ENCODE assay signal across 20 cellular contexts in the genomic region with DNA sequence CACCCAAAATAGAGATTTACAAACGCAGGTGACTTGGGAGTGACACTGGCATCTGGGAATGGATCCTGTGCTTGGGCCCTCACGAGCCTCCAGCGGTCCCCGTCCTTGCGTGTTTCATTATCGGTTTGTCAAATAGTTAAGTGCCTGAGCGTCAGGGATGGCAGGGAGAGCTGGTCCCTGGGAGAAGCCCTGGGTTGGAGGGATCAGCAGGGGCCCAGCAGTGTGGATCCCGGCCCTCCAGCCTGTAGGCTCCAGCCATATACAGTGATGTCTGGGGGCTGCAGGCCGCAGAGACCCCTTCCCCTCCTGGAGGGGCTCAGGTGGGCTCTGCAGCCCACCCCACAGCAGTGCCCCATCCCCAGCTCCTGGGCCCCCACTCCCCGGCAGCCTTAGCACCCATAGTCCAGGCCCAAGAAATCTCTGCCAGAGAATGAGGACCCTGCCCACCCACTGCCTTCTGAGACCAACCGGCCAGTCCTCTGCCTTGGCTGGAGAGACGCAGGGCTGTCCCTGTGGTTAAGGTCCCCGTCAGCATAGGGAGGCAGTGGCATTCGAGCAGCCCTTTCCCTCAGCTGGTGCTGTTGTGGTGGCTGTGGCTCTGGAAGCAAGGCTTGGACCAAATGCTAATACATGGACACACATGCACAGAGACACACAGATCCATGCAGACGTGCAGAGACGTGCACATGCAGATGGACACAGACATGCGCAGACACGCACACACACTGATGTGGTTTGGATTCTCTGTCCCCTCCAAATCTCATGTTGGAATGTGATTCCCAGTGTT. TPM values are rescaled to one million over a fixed set of nuclear protein-coding genes. Genes with fewer than 3 reads are reported as not detected.
DNase-seq lines count a peak whose midpoint lies in the region; ATAC-seq, FAIRE-seq and TF ChIP-seq lines count a peak whose summit lies in the region.
"Had no signal": no experiment of that assay in that cellular context is flagged by ENCODE, and none has a peak within 500 bp of the region (broad histone marks: within the 10 kb centered on the region; RNA-seq: fewer than 3 reads in every experiment).

No MANE protein-coding gene starts in this region.

- H3K36me3 Mint-ChIP-seq in activated T-helper 2 cell treated with anti-CD3 and anti-CD28 coated beads, Interferon-gamma antibody, Interleukin-2, Interleukin-4, amounts not matched to agents 10 μg/mL and 5 μg/mL and 100 μg/mL, durations not matched to agents 14 hours and 24 hours and 36 hours (ENCODE audit: low read depth) = peaks cover 17% of the 10 kb centered on the region
- no peaks in the 10 kb centered on the region for H3K36me3 Mint-ChIP-seq in type B pancreatic cell

- no peak for FAIRE-seq in small intestine (lab: Jason Lieb, UNC)
- FAIRE-seq: urothelium cell line had no signal

- peaks cover 15% of the 10 kb centered on the region for H3K4me1 Mint-ChIP-seq in activated T-helper 2 cell treated with anti-CD3 and anti-CD28 coated beads, Interferon-gamma antibody, Interleukin-2, Interleukin-4, amounts not matched to agents 10 μg/mL and 5 μg/mL and 100 μg/mL, durations not matched to agents 14 hours and 24 hours and 36 hours (ENCODE audit: low read depth)
- peaks cover 16% of the 10 kb centered on the region for H3K4me1 Mint-ChIP-seq in type B pancreatic cell (ENCODE audit: unreplicated experiment)

- no peaks in the 10 kb centered on the region for H3K27me3 Mint-ChIP-seq in activated T-helper 2 cell treated with anti-CD3 and anti-CD28 coated beads, Interferon-gamma antibody, Interleukin-2, Interleukin-4, amounts not matched to agents 10 μg/mL and 5 μg/mL and 100 μg/mL, durations not matched to agents 14 hours and 24 hours and 36 hours (ENCODE audit: low read depth)
- peaks cover 7% of the 10 kb centered on the region for H3K27me3 Mint-ChIP-seq in type B pancreatic cell
- H3K27me3 Mint-ChIP-seq: activated B cell treated with CpG ODN at 0.5 μM for 24 hours; activated T-helper 17 cell treated with anti-CD3 and anti-CD28 coated beads, Interleukin-2, amount 50 U/mL, for 72 hours had no signal

- H3K27me3 ChIP-seq in lower lobe of right lung (ENCODE audit: low read depth) (no peaks in the 10 kb centered on the region), small intestine (ENCODE audit: control insufficient read depth in 2 of 2, insufficient read depth in 2 of 2, low read length in 2 of 2) (no peaks in the 10 kb centered on the region)
- H3K27me3 ChIP-seq: ascending aorta had no signal

- H3K27ac Mint-ChIP-seq in activated T-helper 2 cell treated with anti-CD3 and anti-CD28 coated beads, Interferon-gamma antibody, Interleukin-2, Interleukin-4, amounts not matched to agents 10 μg/mL and 5 μg/mL and 100 μg/mL, durations not matched to agents 14 hours and 24 hours and 36 hours = peak overlapping the region; percentile 55
- no peak overlapping the region for H3K27ac Mint-ChIP-seq in type B pancreatic cell
- H3K27ac Mint-ChIP-seq: activated B cell treated with CpG ODN at 0.5 μM for 24 hours had no signal

- H3K4me1 ChIP-seq in lower lobe of right lung (peaks cover 16% of the 10 kb centered on the region), small intestine (ENCODE audit: control insufficient read depth in 2 of 2, insufficient read depth in 1 of 2, low read depth in 1 of 2, low read length in 1 of 2) (peaks cover 0 to 2% of the 10 kb centered on the region in 2 donors)
- H3K4me1 ChIP-seq: HAP-1 had no signal

- 91 to 94% (median 92%) methylated on average over 18 of the region's 18 CpGs for WGBS in small intestine, 3 donors

- H3K36me3 ChIP-seq in lower lobe of right lung (no peaks in the 10 kb centered on the region), small intestine (ENCODE audit: control insufficient read depth in 2 of 2, insufficient read depth in 2 of 2, low read length in 2 of 2) (no peaks in the 10 kb centered on the region)
- H3K36me3 ChIP-seq: ascending aorta had no signal

- no peaks in the 10 kb centered on the region for H3K9me3 Mint-ChIP-seq in activated T-helper 2 cell treated with anti-CD3 and anti-CD28 coated beads, Interferon-gamma antibody, Interleukin-2, Interleukin-4, amounts not matched to agents 10 μg/mL and 5 μg/mL and 100 μg/mL, durations not matched to agents 14 hours and 24 hours and 36 hours
- no peaks in the 10 kb centered on the region for H3K9me3 Mint-ChIP-seq in type B pancreatic cell
- H3K9me3 Mint-ChIP-seq: activated B cell treated with CpG ODN at 0.5 μM for 24 hours; activated T-helper 17 cell treated with anti-CD3 and anti-CD28 coated beads, Interleukin-2, amount 50 U/mL, for 72 hours had no signal

- intact Hi-C loops in cardiac septum (cut with DNase I) = loop anchor here (5.0 kb wide), 1 partner anchor 67 kb away; no protein-coding TSS in a partner anchor
- intact Hi-C loops in left cardiac atrium (cut with DNase I) = no loop called here
- intact Hi-C loops in activated T-helper 2 cell treated with anti-CD3 and anti-CD28 coated beads, Interferon-gamma antibody, Interleukin-2, Interleukin-4, amounts not matched to agents 10 μg/mL and 5 μg/mL and 100 μg/mL, durations not matched to agents 14 hours and 24 hours and 36 hours (cut with micrococcal nuclease) = no loop called here
- intact Hi-C loops in lower lobe of right lung (cut with DNase I) = no loop called here

- no peak overlapping the region for H3K4me3 Mint-ChIP-seq in activated T-helper 2 cell treated with anti-CD3 and anti-CD28 coated beads, Interferon-gamma antibody, Interleukin-2, Interleukin-4, amounts not matched to agents 10 μg/mL and 5 μg/mL and 100 μg/mL, durations not matched to agents 14 hours and 24 hours and 36 hours (ENCODE audit: low read depth)
- peak overlapping the region; percentile 14 for H3K4me3 Mint-ChIP-seq in type B pancreatic cell
- H3K4me3 Mint-ChIP-seq: activated B cell treated with CpG ODN at 0.5 μM for 24 hours had no signal

- DNase-seq in cardiac septum (ENCODE audit: low spot score) = peak; percentile 60
- DNase-seq in left cardiac atrium = no peak
- no peak for DNase-seq in activated T-helper 2 cell treated with anti-CD3 and anti-CD28 coated beads, Interferon-gamma antibody, Interleukin-2, Interleukin-4, amounts not matched to agents 10 μg/mL and 5 μg/mL and 100 μg/mL, durations not matched to agents 14 hours and 24 hours and 36 hours (ENCODE audit: low spot score)
- peak; percentile 27 for DNase-seq in lower lobe of right lung
- peak; percentile 64 for DNase-seq in type B pancreatic cell (ENCODE audit: extremely low spot score, unreplicated experiment)
- no peak for DNase-seq in small intestine
- DNase-seq in middle frontal gyrus (ENCODE audit: extremely low spot score, low spot score) = no peak
- DNase-seq in SW 1271 (lab: John Stamatoyannopoulos, UW) = no peak
- DNase-seq: dermis blood vessel endothelial cell; DMS79 treated with DMSO at 0.1 percent for 48 hours; NCI-H2081 treated with DMSO at 0.1 percent for 48 hours; NCI-H82; stimulated activated CD4-positive, alpha-beta T cell treated with anti-CD3 and anti-CD28 coated beads, Interleukin-4, amount 100 ng/mL, for 24 hours; T-helper 1 cell had no signal

- no peaks in the 10 kb centered on the region for H3K9me3 ChIP-seq in lower lobe of right lung
- no peaks in the 10 kb centered on the region for H3K9me3 ChIP-seq in small intestine (ENCODE audit: control insufficient read depth, low read depth)
- H3K9me3 ChIP-seq: ascending aorta, HAP-1 had no signal

- no peak for ATAC-seq in left cardiac atrium
- no peak for ATAC-seq in lower lobe of right lung
- ATAC-seq: activated T-helper 17 cell treated with anti-CD3 and anti-CD28 coated beads, Interleukin-2, amount 50 U/mL, for 72 hours; left colon had no signal

- H3K4me3 ChIP-seq in lower lobe of right lung (no peak overlapping the region), small intestine (ENCODE audit: low read depth in 1 of 2, low read length in 2 of 2) (no peak overlapping the region)
- H3K4me3 ChIP-seq: ascending aorta, HAP-1 had no signal

- TF ChIP-seq CTCF in lower lobe of right lung (IDR thresholded peaks at IDR 0.05) = no peak
- no peak for TF ChIP-seq CTCF in type B pancreatic cell (conservative IDR thresholded peaks at IDR 0.05)

- H3K27ac ChIP-seq in lower lobe of right lung (no peak overlapping the region), small intestine (ENCODE audit: low read depth in 1 of 2, low read length in 1 of 2) (no peak overlapping the region)
- H3K27ac ChIP-seq: ascending aorta had no signal

RNA-seq across cellular contexts. Expression of a gene that starts 2.4 kb away (rescaled TPM):
- total RNA-seq in cardiac septum = 2.7 TPM
- 1 to 10 TPM; 5.4 to 8.6 TPM for total RNA-seq in left cardiac atrium
- 68.1 and 72.7 TPM in 2 replicates for total RNA-seq in activated T-helper 2 cell treated with anti-CD3 and anti-CD28 coated beads, Interferon-gamma antibody, Interleukin-2, Interleukin-4, amounts not matched to agents 10 μg/mL and 5 μg/mL and 100 μg/mL, durations not matched to agents 14 hours and 24 hours and 36 hours
- total RNA-seq in lower lobe of right lung = 50.7 TPM
- 10.6 and 28.2 TPM in 2 replicates for total RNA-seq in type B pancreatic cell (ENCODE audit: low replicate concordance)
- 10 to 100 TPM; 12.6 to 20.8 (median 14.8) TPM for polyA plus RNA-seq in small intestine

Comparison
In these comparisons a context has a peak if more than half of its experiments do, and no peak if none do; other contexts are left out.
1. DNase-seq: peak in cardiac septum (single experiment), lower lobe of right lung (single experiment) and type B pancreatic cell (single experiment); none in left cardiac atrium (single experiment), activated T-helper 2 cell treated with anti-CD3 and anti-CD28 coated beads, Interferon-gamma antibody, Interleukin-2, Interleukin-4, amounts not matched to agents 10 μg/mL and 5 μg/mL and 100 μg/mL, durations not matched to agents 14 hours and 24 hours and 36 hours (single experiment), small intestine (single experiment), middle frontal gyrus (single experiment) and SW 1271 (0 of 2).